Comparison of ENCODE assay signal across 15 cellular contexts in the genomic region with DNA sequence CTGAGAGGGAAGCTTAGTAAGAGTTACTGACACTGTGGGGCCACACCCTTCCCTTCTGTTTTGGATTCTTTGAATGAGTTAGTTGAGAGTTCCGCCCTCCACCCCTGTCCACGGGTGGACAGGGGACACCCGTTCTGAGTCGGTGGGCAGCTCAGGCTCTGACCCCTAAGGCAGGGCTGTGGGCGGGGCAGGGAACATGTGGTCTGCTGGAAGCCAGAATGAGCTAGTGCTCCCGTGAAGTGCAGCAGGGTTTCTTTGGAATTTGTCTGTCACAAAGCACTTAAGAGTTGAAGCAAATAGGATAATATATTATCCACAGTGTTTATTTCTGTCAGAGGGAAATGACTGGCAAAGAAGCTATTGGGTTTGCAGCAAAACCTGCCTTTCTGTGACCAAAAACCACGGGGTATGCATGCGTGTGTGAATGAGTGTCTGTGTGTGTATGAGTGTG.
A peak's percentile ranks its signal among the peaks of the same experiment; 100 is the strongest.
DNase-seq lines count a peak whose midpoint lies in the region; ATAC-seq and TF ChIP-seq lines count a peak whose summit lies in the region.
"Had no signal": no experiment of that assay in that cellular context is flagged by ENCODE, and none has a peak within 500 bp of the region (broad histone marks: within the 10 kb centered on the region; RNA-seq: fewer than 3 reads in every experiment).

No MANE protein-coding gene starts in this region.

- peaks cover 50% of the 10 kb centered on the region for H3K4me1 Mint-ChIP-seq in T-helper 2 cell treated with Interferon-gamma antibody and Interleukin-4, amounts not matched to agents 5 μg/mL and 100 μg/mL, for 36 hours (ENCODE audit: low read depth)
- H3K4me1 Mint-ChIP-seq in activated CD4-positive, alpha-beta T cell treated with anti-CD3 and anti-CD28 coated beads, Interleukin-2, amount 10 ng/mL, durations not matched to agents 7 days and 5 days: peaks cover 33% of the 10 kb centered on the region

- H3K9me3 ChIP-seq in cardiac muscle cell (ENCODE audit: low read depth): no peaks in the 10 kb centered on the region
- no peaks in the 10 kb centered on the region for H3K9me3 ChIP-seq in gastrocnemius medialis
- no peaks in the 10 kb centered on the region for H3K9me3 ChIP-seq in SJCRH30 (replicated peaks)
- H3K9me3 ChIP-seq: testis had no signal

- ATAC-seq in gastrocnemius medialis (peak; percentile 20 to 53), GM21723 (IDR thresholded peaks at IDR 0.05; ENCODE audit: unreplicated experiment) (no peak)

- no peaks in the 10 kb centered on the region for H3K27me3 ChIP-seq in cardiac muscle cell
- H3K27me3 ChIP-seq in gastrocnemius medialis: no peaks in the 10 kb centered on the region
- H3K27me3 ChIP-seq in SJCRH30: no peaks in the 10 kb centered on the region
- H3K27me3 ChIP-seq: testis had no signal

- H3K9me3 Mint-ChIP-seq in T-helper 2 cell treated with Interferon-gamma antibody and Interleukin-4, amounts not matched to agents 5 μg/mL and 100 μg/mL, for 36 hours: peaks cover 6% of the 10 kb centered on the region
- H3K9me3 Mint-ChIP-seq in activated CD4-positive, alpha-beta T cell treated with anti-CD3 and anti-CD28 coated beads, Interleukin-2, amount 10 ng/mL, durations not matched to agents 7 days and 5 days: peaks cover 5% of the 10 kb centered on the region

- no peak for TF ChIP-seq CTCF in cardiac muscle cell (IDR thresholded peaks at IDR 0.05; ENCODE audit: low read depth, low read length)
- TF ChIP-seq CTCF in gastrocnemius medialis (IDR thresholded peaks at IDR 0.05 in 4 of 5, conservative IDR thresholded peaks at IDR 0.05 in 1 of 5): no peak

- peaks cover 77% of the 10 kb centered on the region for H3K36me3 Mint-ChIP-seq in T-helper 2 cell treated with Interferon-gamma antibody and Interleukin-4, amounts not matched to agents 5 μg/mL and 100 μg/mL, for 36 hours (ENCODE audit: low read depth)
- peaks cover 77% of the 10 kb centered on the region for H3K36me3 Mint-ChIP-seq in activated CD4-positive, alpha-beta T cell treated with anti-CD3 and anti-CD28 coated beads, Interleukin-2, amount 10 ng/mL, durations not matched to agents 7 days and 5 days (ENCODE audit: low read depth)

- H3K27me3 Mint-ChIP-seq in T-helper 2 cell treated with Interferon-gamma antibody and Interleukin-4, amounts not matched to agents 5 μg/mL and 100 μg/mL, for 36 hours (ENCODE audit: low read depth): no peaks in the 10 kb centered on the region
- no peaks in the 10 kb centered on the region for H3K27me3 Mint-ChIP-seq in activated CD4-positive, alpha-beta T cell treated with anti-CD3 and anti-CD28 coated beads, Interleukin-2, amount 10 ng/mL, durations not matched to agents 7 days and 5 days
- H3K27me3 Mint-ChIP-seq: activated CD4-positive, alpha-beta T cell treated with anti-CD3 and anti-CD28 coated beads, Interleukin-2, amount 10 ng/mL, durations not matched to agents 24 days and 14 days had no signal

- H3K4me3 ChIP-seq in cardiac muscle cell: no peak overlapping the region
- H3K4me3 ChIP-seq in gastrocnemius medialis: no peak overlapping the region
- H3K4me3 ChIP-seq in SJCRH30: no peak overlapping the region
- H3K4me3 ChIP-seq: testis had no signal

- no peak for TF ChIP-seq POLR2A in gastrocnemius medialis (IDR thresholded peaks at IDR 0.05)

- peak overlapping the region; percentile 49 for H3K27ac ChIP-seq in cardiac muscle cell
- H3K27ac ChIP-seq in gastrocnemius medialis: peak overlapping the region; percentile 38 to 61 (median 56)
- no peak overlapping the region for H3K27ac ChIP-seq in SJCRH30

- in situ Hi-C loops in gastrocnemius medialis (cut with MboI; ENCODE audit: low sequenced_read_pairs in 4 of 4): no loop called here

- intact Hi-C loops in gastrocnemius medialis (cut with DNase I; ENCODE audit: low total_unique reads): no loop called here

- DNase-seq in GM03348 (ENCODE audit: low spot score) (peak; percentile 52), cardiac muscle cell (ENCODE audit: low read depth in 1 of 2, low spot score in 1 of 2) (peak in 1 of 2 donors; percentile 55), gastrocnemius medialis (peak in 1 of 2 donors; percentile 36), NCI-H1417 (lab: John Stamatoyannopoulos, UW) (no peak), SJCRH30 (no peak)
- DNase-seq in T-helper 2 cell treated with Interferon-gamma antibody and Interleukin-4, amounts not matched to agents 5 μg/mL and 100 μg/mL, for 36 hours (ENCODE audit: low spot score): no peak
- no peak for DNase-seq in activated CD4-positive, alpha-beta T cell treated with anti-CD3 and anti-CD28 coated beads, Interleukin-2, amount 10 ng/mL, durations not matched to agents 7 days and 5 days
- DNase-seq: activated CD4-positive, alpha-beta T cell treated with anti-CD3 and anti-CD28 coated beads, Interleukin-2, amount 10 ng/mL, durations not matched to agents 24 days and 14 days; cortex of kidney; H7; midbrain; NCI-H510A; testis had no signal

- CTCF ChIA-PET in activated CD4-positive, alpha-beta T cell treated with anti-CD3 and anti-CD28 coated beads, Interleukin-2, amount 10 ng/mL, durations not matched to agents 7 days and 5 days (lab: Charles Lee): interaction anchor here (1.5 to 2.5 kb wide), 4 partner anchors 10 to 71 kb away, joined by 3 to 7 read pairs (median 6); no protein-coding TSS in a partner anchor

- no peak overlapping the region for H3K4me3 Mint-ChIP-seq in T-helper 2 cell treated with Interferon-gamma antibody and Interleukin-4, amounts not matched to agents 5 μg/mL and 100 μg/mL, for 36 hours
- no peak overlapping the region for H3K4me3 Mint-ChIP-seq in activated CD4-positive, alpha-beta T cell treated with anti-CD3 and anti-CD28 coated beads, Interleukin-2, amount 10 ng/mL, durations not matched to agents 7 days and 5 days
- H3K4me3 Mint-ChIP-seq: activated CD4-positive, alpha-beta T cell treated with anti-CD3 and anti-CD28 coated beads, Interleukin-2, amount 10 ng/mL, durations not matched to agents 24 days and 14 days; T-helper 1 cell treated with Interleukin-12 subunit alpha and Interleukin-12 subunit beta and Interleukin-4 antibody, amounts not matched to agents 30 μg/mL and 1 μg/mL, for 36 hours had no signal

- POLR2A ChIA-PET in activated CD4-positive, alpha-beta T cell treated with anti-CD3 and anti-CD28 coated beads, Interleukin-2, amount 10 ng/mL, durations not matched to agents 7 days and 5 days (lab: Charles Lee): no interaction called here

- no peaks in the 10 kb centered on the region for H3K36me3 ChIP-seq in cardiac muscle cell
- peaks cover 0 to 16% of the 10 kb centered on the region in 2 donors for H3K36me3 ChIP-seq in gastrocnemius medialis
- H3K36me3 ChIP-seq in SJCRH30: peaks cover 3% of the 10 kb centered on the region; the same call in 1 of the 2 replicates

- H3K27ac Mint-ChIP-seq in T-helper 2 cell treated with Interferon-gamma antibody and Interleukin-4, amounts not matched to agents 5 μg/mL and 100 μg/mL, for 36 hours: peak overlapping the region; percentile 52
- no peak overlapping the region for H3K27ac Mint-ChIP-seq in activated CD4-positive, alpha-beta T cell treated with anti-CD3 and anti-CD28 coated beads, Interleukin-2, amount 10 ng/mL, durations not matched to agents 7 days and 5 days
- H3K27ac Mint-ChIP-seq: T-helper 1 cell treated with Interleukin-12 subunit alpha and Interleukin-12 subunit beta and Interleukin-4 antibody, amounts not matched to agents 30 μg/mL and 1 μg/mL, for 36 hours had no signal

- H3K4me1 ChIP-seq in cardiac muscle cell (ENCODE audit: low read depth) (peaks cover 37% of the 10 kb centered on the region), gastrocnemius medialis (peaks cover 0 to 15% of the 10 kb centered on the region in 2 donors), SJCRH30 (no peaks in the 10 kb centered on the region)
